In genomic region chr19:17394891-17395415, GRCh38 we compare ENCODE assay signal across 6 cellular contexts. TPM values are rescaled to one million over a fixed set of nuclear protein-coding genes. Genes with fewer than 3 reads are reported as not detected.
DNase-seq lines count a peak whose midpoint lies in the region; ATAC-seq and TF ChIP-seq lines count a peak whose summit lies in the region.

No MANE protein-coding gene starts in this region.

- no peak overlapping the region for H3K27ac ChIP-seq in AG04450 (ENCODE audit: low read depth, low read length)
- H3K27ac ChIP-seq in KOPT-K1 (ENCODE audit: low read depth, low read length, poor library complexity, severe bottlenecking), result peak overlapping the region; percentile 34
- no peak overlapping the region for H3K27ac ChIP-seq in heart left ventricle

- peaks cover 12% of the 10 kb centered on the region for H3K27me3 ChIP-seq in AG04450 (ENCODE audit: control insufficient read depth, insufficient read depth, low read length)
- H3K27me3 ChIP-seq in heart left ventricle, result peaks cover 0 to 14% (median 7%) of the 10 kb centered on the region in 9 donors

- H3K36me3 ChIP-seq in KOPT-K1 (ENCODE audit: insufficient read depth, low read length) (peaks cover 14% of the 10 kb centered on the region), heart left ventricle (peaks cover 0 to 20% (median 2%) of the 10 kb centered on the region in 9 donors)

- TF ChIP-seq CTCF in AG04450 (IDR thresholded peaks at IDR 0.05; ENCODE audit: low read depth, low read length) (peak; percentile 60), heart left ventricle (IDR thresholded peaks at IDR 0.05) (peak; percentile 33 to 79 (median 62))

- H3K4me1 ChIP-seq in heart left ventricle, result peaks cover 2 to 42% (median 15%) of the 10 kb centered on the region in 12 donors

- POLR2A ChIA-PET in AG04450 (lab: Yijun Ruan, JAX), result interaction anchor here (0.6 to 0.7 kb wide), 2 partner anchors 156 to 1499 kb away, joined by 3 to 9 read pairs; no protein-coding TSS in a partner anchor

- CTCF ChIA-PET in AG04450 (lab: Charles Lee), result interaction anchor here (0.5 to 1.1 kb wide), 3 partner anchors 23 to 142 kb away, joined by 3 to 4 read pairs (median 4); no protein-coding TSS in a partner anchor

- no peak overlapping the region for H3K4me3 ChIP-seq in AG04450 (ENCODE audit: low read depth, low read length)
- no peak overlapping the region for H3K4me3 ChIP-seq in heart left ventricle

- peak in 3 of 4 donors; percentile 11 to 52 (median 45) for ATAC-seq in heart left ventricle

- intact Hi-C loops in heart left ventricle (cut with DNase I), result loop anchor here in 8 of 10 donors (1.0 to 10.0 kb wide), 3 partner anchors 70 to 72 kb away; partner anchors contain the start of gene NXNL1 (in 2 of the 8)

- DNase-seq in AG04450 (ENCODE audit: low read depth, low spot score) (no peak), heart left ventricle (peak in 4 of 5 donors; percentile 41 to 82 (median 70)), NCI-H1048 (lab: John Stamatoyannopoulos, UW) (no peak)
- DNase-seq in activated CD4-positive, alpha-beta T cell treated with anti-CD3 and anti-CD28 coated beads, Interleukin-2, amount 50 U/mL, for 48 hours, result peak; percentile 87 to 90
- peak; percentile 89 for DNase-seq in stimulated activated CD8-positive, alpha-beta memory T cell treated with anti-CD3 and anti-CD28 coated beads, Interleukin-4, amount 100 ng/mL, for 48 hours

- no peak for TF ChIP-seq POLR2A in heart left ventricle (IDR thresholded peaks at IDR 0.05)

- 19 to 40% (median 26%) methylated on average over 19 of the region's 19 CpGs for WGBS in heart left ventricle, 4 donors

- H3K9me3 ChIP-seq in AG04450 (ENCODE audit: control insufficient read depth, insufficient read depth, low read length) (no peaks in the 10 kb centered on the region), KOPT-K1 (ENCODE audit: insufficient read depth, low read length, poor library complexity, severe bottlenecking) (no peaks in the 10 kb centered on the region), heart left ventricle (peaks cover 0 to under 1% (median 0%) of the 10 kb centered on the region in 12 donors)

RNA-seq across cellular contexts. Expression of gene CCDC194, which starts 1.0 kb away (rescaled TPM):
- not detected in 2 replicates for polyA plus RNA-seq in AG04450 (2011; rRNA removed)
- polyA minus RNA-seq in AG04450 (2011; rRNA and poly(A)+ RNA removed), result not detected in 2 replicates
- under 1 TPM in 2 of 9 donors, not detected in 7; 0.37 to 0.53 TPM for total RNA-seq in heart left ventricle
- polyA plus RNA-seq in heart left ventricle, result under 1 TPM in 1 of 2 donors, not detected in 1; 0.23 TPM

RNA-seq across cellular contexts. Expression of gene BST2, which starts 10.5 kb away (rescaled TPM):
- polyA plus RNA-seq in AG04450 (2011; rRNA removed), result 1.9 and 2.8 TPM in 2 replicates
- 0.43 and 0.46 TPM in 2 replicates for polyA minus RNA-seq in AG04450 (2011; rRNA and poly(A)+ RNA removed)
- 100 to 1,000 TPM in 1 of 9 donors, 10 to 100 TPM in 8; 28.6 to 116 (median 49.4) TPM for total RNA-seq in heart left ventricle
- 10 to 100 TPM; 37.1 to 64.1 TPM for polyA plus RNA-seq in heart left ventricle

RNA-seq across cellular contexts. Expression of gene PLVAP, which starts 17.8 kb away (rescaled TPM):
- polyA plus RNA-seq in AG04450 (2011; rRNA removed), result not detected in 2 replicates
- not detected in 2 replicates for polyA minus RNA-seq in AG04450 (2011; rRNA and poly(A)+ RNA removed)
- total RNA-seq in heart left ventricle, result 10 to 100 TPM in 4 of 9 donors, 1 to 10 TPM in 5; 7.1 to 52.8 (median 9.5) TPM
- 10 to 100 TPM; 26.4 to 50.1 TPM for polyA plus RNA-seq in heart left ventricle

RNA-seq across cellular contexts. Expression of gene MVB12A, which starts 24.9 kb away (rescaled TPM):
- polyA plus RNA-seq in AG04450 (2011; rRNA removed), result 22.5 and 30.1 TPM in 2 replicates
- polyA minus RNA-seq in AG04450 (2011; rRNA and poly(A)+ RNA removed), result 13.0 and 22.6 TPM in 2 replicates
- 10 to 100 TPM; 11.8 to 41.5 (median 18.5) TPM for total RNA-seq in heart left ventricle
- 10 to 100 TPM; 30.7 to 46.5 TPM for polyA plus RNA-seq in heart left ventricle

RNA-seq across cellular contexts. Expression of gene TMEM221, which starts 53.5 kb away (rescaled TPM):
- polyA plus RNA-seq in AG04450 (2011; rRNA removed), result 0.05 and 0.07 TPM in 2 replicates
- polyA minus RNA-seq in AG04450 (2011; rRNA and poly(A)+ RNA removed), result not detected in 2 replicates
- under 1 TPM in 1 of 9 donors, not detected in 8; 0.52 TPM for total RNA-seq in heart left ventricle
- under 1 TPM in 1 of 2 donors, not detected in 1; 0.04 TPM for polyA plus RNA-seq in heart left ventricle

Comparison
In these comparisons a context has a peak if more than half of its experiments do, and no peak if none do; other contexts are left out.
1. DNase-seq: peak in activated CD4-positive, alpha-beta T cell treated with anti-CD3 and anti-CD28 coated beads, Interleukin-2, amount 50 U/mL, for 48 hours (2 of 2), heart left ventricle (4 of 5) and stimulated activated CD8-positive, alpha-beta memory T cell treated with anti-CD3 and anti-CD28 coated beads, Interleukin-4, amount 100 ng/mL, for 48 hours (single experiment); none in AG04450 (single experiment) and NCI-H1048 (single experiment).
2. RNA of gene BST2, which starts 10.5 kb away (polyA plus RNA-seq): 37.1 to 64.1 TPM in heart left ventricle; 1.9 to 2.8 TPM in AG04450; every median in the first group is over 10 times any median in the second.
3. RNA of gene PLVAP, which starts 17.8 kb away (polyA plus RNA-seq): 26.4 to 50.1 TPM in heart left ventricle; not detected in AG04450; every median in the first group is over 10 times any median in the second.